ENCODE assay signal across 12 cellular contexts in genomic region chr1:172390243-172390619, GRCh38. TPM values are rescaled to one million over a fixed set of nuclear protein-coding genes. Genes with fewer than 3 reads are reported as not detected.
DNase-seq lines count a peak whose midpoint lies in the region; ATAC-seq and TF ChIP-seq lines count a peak whose summit lies in the region.
"Had no signal": no experiment of that assay in that cellular context is flagged by ENCODE, and none has a peak within 500 bp of the region (broad histone marks: within the 10 kb centered on the region; RNA-seq: fewer than 3 reads in every experiment).

No MANE protein-coding gene starts in this region.

- POLR2A ChIA-PET in activated CD4-positive, alpha-beta memory T cell treated with anti-CD3 and anti-CD28 coated beads for 36 hours (lab: Charles Lee): no interaction called here

- TF ChIP-seq CTCF in GM12873 (IDR thresholded peaks at IDR 0.05; ENCODE audit: insufficient read depth, low read depth, low read length, missing control alignments) (peak; percentile 9), osteoblast (IDR thresholded peaks at IDR 0.05; ENCODE audit: extremely low read depth, low read depth, low read length) (no peak)

- no peaks in the 10 kb centered on the region for H3K79me2 ChIP-seq in osteoblast (ENCODE audit: insufficient read depth, low read length)

- H3K4me1 ChIP-seq in osteoblast (ENCODE audit: insufficient read depth, low read length): peaks cover 15% of the 10 kb centered on the region

- no peak overlapping the region for H3K4me2 ChIP-seq in osteoblast (ENCODE audit: insufficient read depth, low read length)

- peak overlapping the region; percentile 42 for H3K27ac ChIP-seq in cingulate gyrus (ENCODE audit: low read depth, low read length)
- H3K27ac ChIP-seq in osteoblast (ENCODE audit: low read depth, low read length): peak overlapping the region; percentile 48

- no peak overlapping the region for H3K4me3 ChIP-seq in osteoblast (ENCODE audit: insufficient read depth, low read length)

- peaks cover 30% of the 10 kb centered on the region for H3K4me1 Mint-ChIP-seq in activated T-helper 2 cell treated with anti-CD3 and anti-CD28 coated beads, Interferon-gamma antibody, Interleukin-2, Interleukin-4, amounts not matched to agents 10 μg/mL and 5 μg/mL and 100 μg/mL, durations not matched to agents 14 hours and 24 hours and 36 hours (ENCODE audit: low read depth)
- peaks cover 33% of the 10 kb centered on the region for H3K4me1 Mint-ChIP-seq in activated CD4-positive, alpha-beta memory T cell treated with anti-CD3 and anti-CD28 coated beads for 36 hours (ENCODE audit: low read depth)

- CTCF ChIA-PET in activated CD4-positive, alpha-beta memory T cell treated with anti-CD3 and anti-CD28 coated beads for 36 hours (lab: Charles Lee): interaction anchor here (0.6 kb wide), 2 partner anchors 30 to 40 kb away, joined by 3 read pairs; no protein-coding TSS in a partner anchor

- H2AFZ ChIP-seq in osteoblast (ENCODE audit: low read length): no peak overlapping the region

- no peaks in the 10 kb centered on the region for H4K20me1 ChIP-seq in osteoblast (ENCODE audit: insufficient read depth, low read length)

- no peak for DNase-seq in osteoblast (ENCODE audit: insufficient read length, low spot score, missing footprints)
- no peak for DNase-seq in activated T-helper 2 cell treated with anti-CD3 and anti-CD28 coated beads, Interferon-gamma antibody, Interleukin-2, Interleukin-4, amounts not matched to agents 10 μg/mL and 5 μg/mL and 100 μg/mL, durations not matched to agents 14 hours and 24 hours and 36 hours (ENCODE audit: low spot score)
- DNase-seq in activated CD4-positive, alpha-beta memory T cell treated with anti-CD3 and anti-CD28 coated beads for 36 hours: no peak
- no peak for DNase-seq in central memory CD4-positive, alpha-beta T cell
- DNase-seq in activated CD4-positive, alpha-beta T cell treated with anti-CD3 and anti-CD28 coated beads for 4 hours: no peak
- DNase-seq: activated naive CD4-positive, alpha-beta T cell treated with Interleukin-2 at 50 U/mL for 16 hours; naive thymus-derived CD8-positive, alpha-beta T cell; NCI-H2081; T-helper 2 cell had no signal

- intact Hi-C loops in activated T-helper 2 cell treated with anti-CD3 and anti-CD28 coated beads, Interferon-gamma antibody, Interleukin-2, Interleukin-4, amounts not matched to agents 10 μg/mL and 5 μg/mL and 100 μg/mL, durations not matched to agents 14 hours and 24 hours and 36 hours (cut with micrococcal nuclease): no loop called here
- intact Hi-C loops in activated CD4-positive, alpha-beta memory T cell treated with anti-CD3 and anti-CD28 coated beads for 36 hours (cut with micrococcal nuclease): loop anchor here (5.0 kb wide), 1 partner anchor 307 kb away; no protein-coding TSS in a partner anchor

- H3K27ac Mint-ChIP-seq in activated T-helper 2 cell treated with anti-CD3 and anti-CD28 coated beads, Interferon-gamma antibody, Interleukin-2, Interleukin-4, amounts not matched to agents 10 μg/mL and 5 μg/mL and 100 μg/mL, durations not matched to agents 14 hours and 24 hours and 36 hours: no peak overlapping the region
- H3K27ac Mint-ChIP-seq in activated CD4-positive, alpha-beta memory T cell treated with anti-CD3 and anti-CD28 coated beads for 36 hours: no peak overlapping the region

- H3K36me3 Mint-ChIP-seq in activated T-helper 2 cell treated with anti-CD3 and anti-CD28 coated beads, Interferon-gamma antibody, Interleukin-2, Interleukin-4, amounts not matched to agents 10 μg/mL and 5 μg/mL and 100 μg/mL, durations not matched to agents 14 hours and 24 hours and 36 hours (ENCODE audit: low read depth): no peaks in the 10 kb centered on the region
- no peaks in the 10 kb centered on the region for H3K36me3 Mint-ChIP-seq in activated CD4-positive, alpha-beta memory T cell treated with anti-CD3 and anti-CD28 coated beads for 36 hours

- H3K9me3 ChIP-seq in osteoblast (ENCODE audit: low read depth, low read length): no peaks in the 10 kb centered on the region

- no peaks in the 10 kb centered on the region for H3K27me3 ChIP-seq in osteoblast (ENCODE audit: insufficient read depth, low read length)

- H3K27me3 Mint-ChIP-seq in activated T-helper 2 cell treated with anti-CD3 and anti-CD28 coated beads, Interferon-gamma antibody, Interleukin-2, Interleukin-4, amounts not matched to agents 10 μg/mL and 5 μg/mL and 100 μg/mL, durations not matched to agents 14 hours and 24 hours and 36 hours (ENCODE audit: low read depth): peaks cover 3% of the 10 kb centered on the region
- H3K27me3 Mint-ChIP-seq in activated CD4-positive, alpha-beta memory T cell treated with anti-CD3 and anti-CD28 coated beads for 36 hours: no peaks in the 10 kb centered on the region
- H3K27me3 Mint-ChIP-seq: naive thymus-derived CD8-positive, alpha-beta T cell had no signal

- no peaks in the 10 kb centered on the region for H3K36me3 ChIP-seq in osteoblast (ENCODE audit: insufficient read depth, low read length)

- peak; percentile 30 for ATAC-seq in HG03135 (IDR thresholded peaks at IDR 0.05; ENCODE audit: unreplicated experiment)
- ATAC-seq: naive thymus-derived CD8-positive, alpha-beta T cell had no signal

- no peaks in the 10 kb centered on the region for H3K9me3 Mint-ChIP-seq in activated T-helper 2 cell treated with anti-CD3 and anti-CD28 coated beads, Interferon-gamma antibody, Interleukin-2, Interleukin-4, amounts not matched to agents 10 μg/mL and 5 μg/mL and 100 μg/mL, durations not matched to agents 14 hours and 24 hours and 36 hours
- H3K9me3 Mint-ChIP-seq in activated CD4-positive, alpha-beta memory T cell treated with anti-CD3 and anti-CD28 coated beads for 36 hours: no peaks in the 10 kb centered on the region
- H3K9me3 Mint-ChIP-seq: naive thymus-derived CD8-positive, alpha-beta T cell had no signal

- H3K4me3 Mint-ChIP-seq in activated T-helper 2 cell treated with anti-CD3 and anti-CD28 coated beads, Interferon-gamma antibody, Interleukin-2, Interleukin-4, amounts not matched to agents 10 μg/mL and 5 μg/mL and 100 μg/mL, durations not matched to agents 14 hours and 24 hours and 36 hours (ENCODE audit: low read depth): no peak overlapping the region
- no peak overlapping the region for H3K4me3 Mint-ChIP-seq in activated CD4-positive, alpha-beta memory T cell treated with anti-CD3 and anti-CD28 coated beads for 36 hours

RNA-seq across cellular contexts. Expression of gene C1orf105, which starts 30.3 kb away (rescaled TPM):
- total RNA-seq in osteoblast: not detected in 2 replicates
- not detected in 2 replicates for total RNA-seq in activated T-helper 2 cell treated with anti-CD3 and anti-CD28 coated beads, Interferon-gamma antibody, Interleukin-2, Interleukin-4, amounts not matched to agents 10 μg/mL and 5 μg/mL and 100 μg/mL, durations not matched to agents 14 hours and 24 hours and 36 hours
- not detected for total RNA-seq in activated CD4-positive, alpha-beta memory T cell treated with anti-CD3 and anti-CD28 coated beads for 36 hours

RNA-seq across cellular contexts. Expression of gene PIGC, which starts 53.6 kb away (rescaled TPM):
- 19.7 and 22.4 TPM in 2 replicates for total RNA-seq in osteoblast
- total RNA-seq in activated T-helper 2 cell treated with anti-CD3 and anti-CD28 coated beads, Interferon-gamma antibody, Interleukin-2, Interleukin-4, amounts not matched to agents 10 μg/mL and 5 μg/mL and 100 μg/mL, durations not matched to agents 14 hours and 24 hours and 36 hours: 20.7 and 21.8 TPM in 2 replicates
- total RNA-seq in activated CD4-positive, alpha-beta memory T cell treated with anti-CD3 and anti-CD28 coated beads for 36 hours: 10 to 100 TPM; 16.6 to 17.4 TPM
